In genomic region chr4:76267811-76268210, GRCh38 we compare ENCODE assay signal across 31 cellular contexts.
DNase-seq lines count a peak whose midpoint lies in the region; ATAC-seq lines count a peak whose summit lies in the region.
"Had no signal": no experiment of that assay in that cellular context is flagged by ENCODE, and none has a peak within 500 bp of the region (broad histone marks: within the 10 kb centered on the region; RNA-seq: fewer than 3 reads in every experiment).

No MANE protein-coding gene starts in this region.

- no peaks in the 10 kb centered on the region for H3K36me3 ChIP-seq in SK-N-MC (ENCODE audit: insufficient read depth, low read length)
- H3K36me3 ChIP-seq: BE2C; BLaER1; BLaER1 treated with 17β-estradiol and CSF1 and Interleukin-3, amounts not matched to agents 10 nM and 100 nM had no signal

- H3K27ac ChIP-seq in SK-N-MC, result no peak overlapping the region
- H3K27ac ChIP-seq: 22Rv1; A549; BLaER1; BLaER1 treated with 17β-estradiol and CSF1 and Interleukin-3, amounts not matched to agents 10 nM and 100 nM; C4-2B had no signal

- no peak for ATAC-seq in HG02610 (IDR thresholded peaks at IDR 0.05; ENCODE audit: unreplicated experiment)
- ATAC-seq: A549; CD8-positive, alpha-beta T cell had no signal

- no peaks in the 10 kb centered on the region for H3K9me3 ChIP-seq in SK-N-MC (ENCODE audit: low read depth, low read length)
- H3K9me3 ChIP-seq: A549; BE2C; BLaER1; BLaER1 treated with 17β-estradiol and CSF1 and Interleukin-3, amounts not matched to agents 10 nM and 100 nM; Caco-2 had no signal

- no peak overlapping the region for H3K4me3 ChIP-seq in SK-N-MC
- H3K4me3 ChIP-seq: A549; BLaER1; BLaER1 treated with 17β-estradiol and CSF1 and Interleukin-3, amounts not matched to agents 10 nM and 100 nM had no signal

- DNase-seq in SK-N-MC (ENCODE audit: low read depth, low spot score) (peak; percentile 79), epidermal melanocyte (ENCODE audit: insufficient read length, low spot score) (peak; percentile 23), foreskin melanocyte (peak; percentile 79), LoVo (ENCODE audit: low spot score) (no peak)
- no peak for DNase-seq in activated CD4-positive, alpha-beta T cell treated with anti-CD3 and anti-CD28 coated beads for 1 hour
- DNase-seq: 8988T; ACHN; AML-193; BE2C; C1 segment of cervical spinal cord; Caco-2; Calu3; CD4-positive, alpha-beta memory T cell; CD4-positive, alpha-beta T cell; CD4-positive, CD25-positive, alpha-beta regulatory T cell; CD8-positive, alpha-beta memory T cell; CD8-positive, alpha-beta T cell; COR-L47; DMS 273 treated with DMSO at 0.1 percent for 48 hours; DMS153; DMS53; DMS79; DMS79 treated with DMSO at 0.1 percent for 48 hours; DND-41; EL had no signal

- H3K9ac ChIP-seq in SK-N-MC (ENCODE audit: insufficient read length), result no peak overlapping the region
- H3K9ac ChIP-seq: BLaER1; BLaER1 treated with 17β-estradiol and CSF1 and Interleukin-3, amounts not matched to agents 10 nM and 100 nM had no signal

Comparison
In these comparisons a context has a peak if more than half of its experiments do, and no peak if none do; other contexts are left out.
1. DNase-seq: peak in SK-N-MC (single experiment), epidermal melanocyte (single experiment) and foreskin melanocyte (single experiment); none in LoVo (single experiment) and activated CD4-positive, alpha-beta T cell treated with anti-CD3 and anti-CD28 coated beads for 1 hour (single experiment).